In genomic region chr1:26900815-26901511, GRCh38 we compare ENCODE assay signal across 10 cellular contexts. TPM values are rescaled to one million over a fixed set of nuclear protein-coding genes. Genes with fewer than 3 reads are reported as not detected.
A peak's percentile ranks its signal among the peaks of the same experiment; 100 is the strongest.
DNase-seq lines count a peak whose midpoint lies in the region; ATAC-seq, FAIRE-seq and TF ChIP-seq lines count a peak whose summit lies in the region.
"Had no signal": no experiment of that assay in that cellular context is flagged by ENCODE, and none has a peak within 500 bp of the region (broad histone marks: within the 10 kb centered on the region; RNA-seq: fewer than 3 reads in every experiment).

No MANE protein-coding gene starts in this region.

- H3K4me1 Mint-ChIP-seq in activated CD4-positive, alpha-beta T cell treated with anti-CD3 and anti-CD28 coated beads for 36 hours = peaks cover 17% of the 10 kb centered on the region

- H3K27me3 Mint-ChIP-seq in activated CD4-positive, alpha-beta T cell treated with anti-CD3 and anti-CD28 coated beads for 36 hours = no peaks in the 10 kb centered on the region

- H3K4me3 ChIP-seq in keratinocyte (ENCODE audit: control insufficient read depth in 2 of 3, extremely low read depth in 1 of 3, insufficient read depth in 2 of 3, low read depth in 1 of 3, low read length in 3 of 3) = peak overlapping the region; percentile 66 to 83 (median 73)

- peak overlapping the region; percentile 77 for H3K4me2 ChIP-seq in keratinocyte (ENCODE audit: control insufficient read depth, extremely low read depth, insufficient read depth, low read depth, low read length)

- dilution Hi-C loops in keratinocyte (cut with MboI; ENCODE audit: extremely low pct_ligation_motif_present, low sequenced_read_pairs) = no loop called here

- no peaks in the 10 kb centered on the region for H3K27me3 ChIP-seq in keratinocyte (ENCODE audit: control insufficient read depth, extremely low read depth, insufficient read depth, low read length)

- intact Hi-C loops in activated CD4-positive, alpha-beta T cell treated with anti-CD3 and anti-CD28 coated beads for 36 hours (cut with DNase I, micrococcal nuclease) = loop anchor here (1.0 to 2.0 kb wide), 6 partner anchors 11 to 400 kb away; partner anchors contain the start of genes GPN2 (in 2 of the 2), NUDC (in 2 of the 2) and WDTC1 (in 1 of the 2)

- H4K20me1 ChIP-seq in keratinocyte (ENCODE audit: control insufficient read depth, extremely low read depth, insufficient read depth, low read length) = no peaks in the 10 kb centered on the region

- CTCF ChIA-PET in activated CD4-positive, alpha-beta T cell treated with anti-CD3 and anti-CD28 coated beads for 36 hours (lab: Charles Lee) = interaction anchor here (0.6 to 3.2 kb wide), 7 partner anchors 11 to 683 kb away, joined by 3 to 20 read pairs (median 3); partner anchors contain the start of genes GPN2 and NUDC

- no peaks in the 10 kb centered on the region for H3K9me3 ChIP-seq in keratinocyte (ENCODE audit: control insufficient read depth, low read depth, low read length)

- no peak for ATAC-seq in activated CD4-positive, alpha-beta T cell treated with anti-CD3 and anti-CD28 coated beads for 36 hours
- no peak for ATAC-seq in activated naive CD4-positive, alpha-beta T cell treated with anti-CD3 and anti-CD28 coated beads, Interleukin-2, amount 50 U/mL, for 72 hours

- peak overlapping the region; percentile 99 for H3K9ac ChIP-seq in keratinocyte (ENCODE audit: control insufficient read depth, extremely low read depth, insufficient read depth, low read length)

- H3K36me3 Mint-ChIP-seq in activated CD4-positive, alpha-beta T cell treated with anti-CD3 and anti-CD28 coated beads for 36 hours (ENCODE audit: low read depth) = peaks cover 3% of the 10 kb centered on the region
- peaks cover 13 to 16% of the 10 kb centered on the region in 2 donors for H3K36me3 Mint-ChIP-seq in activated naive CD4-positive, alpha-beta T cell treated with anti-CD3 and anti-CD28 coated beads, Interleukin-2, amount 50 U/mL, for 72 hours

- H3K4me3 Mint-ChIP-seq in activated CD4-positive, alpha-beta T cell treated with anti-CD3 and anti-CD28 coated beads for 36 hours = peak overlapping the region; percentile 94

- peaks cover 3 to 5% of the 10 kb centered on the region in 2 experiments for H3K36me3 ChIP-seq in keratinocyte (ENCODE audit: control insufficient read depth in 2 of 2, extremely low read depth in 1 of 2, insufficient read depth in 2 of 2, low read length in 2 of 2)

- POLR2A ChIA-PET in activated CD4-positive, alpha-beta T cell treated with anti-CD3 and anti-CD28 coated beads for 36 hours (lab: Charles Lee) = interaction anchor here (0.5 to 3.3 kb wide), 9 partner anchors 11 to 1746 kb away, joined by 3 to 18 read pairs (median 4); partner anchors contain the start of genes GPN2 and NUDC

- peak overlapping the region; percentile 91 for H2AFZ ChIP-seq in keratinocyte (ENCODE audit: control insufficient read depth, low read length)

- DNase-seq in activated CD4-positive, alpha-beta T cell treated with anti-CD3 and anti-CD28 coated beads for 36 hours = no peak
- no peak for DNase-seq in activated CD4-positive, alpha-beta T cell treated with anti-CD3 and anti-CD28 coated beads, Interleukin-2, amount 50 U/mL, for 48 hours
- no peak for DNase-seq in activated naive CD4-positive, alpha-beta T cell treated with anti-CD3 and anti-CD28 coated beads, Interleukin-2, amount 50 U/mL, for 72 hours (ENCODE audit: low spot score in 2 of 2)
- DNase-seq in keratinocyte (ENCODE audit: low read depth, low spot score) (no peak), NCI-H1694 treated with DMSO at 0.1 percent for 48 hours (lab: John Stamatoyannopoulos, UW) (no peak), NCI-H1105 treated with DMSO at 0.1 percent for 48 hours (lab: John Stamatoyannopoulos, UW) (no peak), DMS79 treated with DMSO at 0.1 percent for 48 hours (lab: John Stamatoyannopoulos, UW) (no peak)

- peaks cover 15% of the 10 kb centered on the region for H3K4me1 ChIP-seq in keratinocyte (ENCODE audit: control insufficient read depth, extremely low read depth, insufficient read depth, low read length)

- H3K27ac ChIP-seq in keratinocyte (ENCODE audit: control insufficient read depth, insufficient read depth, low read length) (peak overlapping the region; percentile 97), temporal lobe (ENCODE audit: low read depth, low read length) (peak overlapping the region; percentile 87)

- TF ChIP-seq CTCF in keratinocyte (optimal IDR thresholded peaks at IDR 0.05 in 1 of 3, IDR thresholded peaks at IDR 0.05 in 1 of 3, conservative IDR thresholded peaks at IDR 0.05 in 1 of 3; ENCODE audit: extremely low read depth in 1 of 3, insufficient read depth in 2 of 3, low read length in 3 of 3) = no peak

- peaks cover 26% of the 10 kb centered on the region for H3K79me2 ChIP-seq in keratinocyte (ENCODE audit: control insufficient read depth, insufficient read depth, low read length)

- FAIRE-seq in keratinocyte (lab: Jason Lieb, UNC) = no peak

- peak overlapping the region; percentile 100 for H3K27ac Mint-ChIP-seq in activated CD4-positive, alpha-beta T cell treated with anti-CD3 and anti-CD28 coated beads for 36 hours
- H3K27ac Mint-ChIP-seq in activated naive CD4-positive, alpha-beta T cell treated with anti-CD3 and anti-CD28 coated beads, Interleukin-2, amount 50 U/mL, for 72 hours = peak overlapping the region; percentile 98 to 100

- H3K9me1 ChIP-seq in keratinocyte (ENCODE audit: control insufficient read depth, extremely low read depth, insufficient read depth, low read length) = no peaks in the 10 kb centered on the region

- H3K9me3 Mint-ChIP-seq in activated CD4-positive, alpha-beta T cell treated with anti-CD3 and anti-CD28 coated beads for 36 hours (ENCODE audit: low read depth) = no peaks in the 10 kb centered on the region
- no peaks in the 10 kb centered on the region for H3K9me3 Mint-ChIP-seq in activated naive CD4-positive, alpha-beta T cell treated with anti-CD3 and anti-CD28 coated beads, Interleukin-2, amount 50 U/mL, for 72 hours

RNA-seq across cellular contexts. Expression of gene GPATCH3, which starts 0.7 kb away (rescaled TPM):
- 1 to 10 TPM; 7.0 to 8.7 TPM for total RNA-seq in activated CD4-positive, alpha-beta T cell treated with anti-CD3 and anti-CD28 coated beads for 36 hours
- 10 to 100 TPM; 11.7 to 13.2 TPM for total RNA-seq in activated naive CD4-positive, alpha-beta T cell treated with anti-CD3 and anti-CD28 coated beads, Interleukin-2, amount 50 U/mL, for 72 hours
- 5.7 to 7.3 TPM (median 7.1 TPM) in 3 replicates for polyA plus RNA-seq in keratinocyte
- 6.3 TPM for polyA plus RNA-seq in keratinocyte (2011; ENCODE audit: low read depth)
- polyA plus RNA-seq in keratinocyte (2011; cell fraction: cytosol; rRNA removed) = 5.1 and 7.5 TPM in 2 replicates
- 12.7 and 12.8 TPM in 2 replicates for polyA plus RNA-seq in keratinocyte (2011; cell fraction: nucleus; rRNA removed)
- 6.6 and 9.6 TPM in 2 replicates for polyA plus RNA-seq in keratinocyte (2012; ENCODE audit: low replicate concordance)
- 4.5 to 7.8 TPM (median 5.2 TPM) in 3 replicates for polyA minus RNA-seq in keratinocyte
- polyA minus RNA-seq in keratinocyte (2011; cell fraction: cytosol; rRNA and poly(A)+ RNA removed) = 5.9 TPM
- polyA minus RNA-seq in keratinocyte (2011; cell fraction: nucleus; rRNA and poly(A)+ RNA removed) = 5.4 and 7.7 TPM in 2 replicates
- 9.3 TPM for total RNA-seq in temporal lobe

RNA-seq across cellular contexts. Expression of gene GPN2, which starts 10.9 kb away (rescaled TPM):
- total RNA-seq in activated CD4-positive, alpha-beta T cell treated with anti-CD3 and anti-CD28 coated beads for 36 hours = 10 to 100 TPM; 44.3 to 45.6 TPM
- total RNA-seq in activated naive CD4-positive, alpha-beta T cell treated with anti-CD3 and anti-CD28 coated beads, Interleukin-2, amount 50 U/mL, for 72 hours = 10 to 100 TPM; 29.5 to 56.1 TPM
- 31.9 to 43.7 TPM (median 37.2 TPM) in 3 replicates for polyA plus RNA-seq in keratinocyte
- polyA plus RNA-seq in keratinocyte (2011; ENCODE audit: low read depth) = 8.2 TPM
- 31.2 and 33.2 TPM in 2 replicates for polyA plus RNA-seq in keratinocyte (2011; cell fraction: cytosol; rRNA removed)
- polyA plus RNA-seq in keratinocyte (2011; cell fraction: nucleus; rRNA removed) = 29.8 and 42.6 TPM in 2 replicates
- polyA plus RNA-seq in keratinocyte (2012; ENCODE audit: low replicate concordance) = 15.2 and 33.1 TPM in 2 replicates
- polyA minus RNA-seq in keratinocyte = 32.8 to 56.8 TPM (median 45.6 TPM) in 3 replicates
- polyA minus RNA-seq in keratinocyte (2011; cell fraction: cytosol; rRNA and poly(A)+ RNA removed) = 17.3 TPM
- 19.7 and 26.1 TPM in 2 replicates for polyA minus RNA-seq in keratinocyte (2011; cell fraction: nucleus; rRNA and poly(A)+ RNA removed)
- total RNA-seq in temporal lobe = 9.3 TPM

RNA-seq across cellular contexts. Expression of gene NR0B2, which starts 12.8 kb away (rescaled TPM):
- not detected for total RNA-seq in activated CD4-positive, alpha-beta T cell treated with anti-CD3 and anti-CD28 coated beads for 36 hours
- not detected for total RNA-seq in activated naive CD4-positive, alpha-beta T cell treated with anti-CD3 and anti-CD28 coated beads, Interleukin-2, amount 50 U/mL, for 72 hours
- not detected in 3 replicates for polyA plus RNA-seq in keratinocyte
- polyA plus RNA-seq in keratinocyte (2011; ENCODE audit: low read depth) = not detected
- polyA plus RNA-seq in keratinocyte (2011; cell fraction: cytosol; rRNA removed) = not detected in 2 replicates
- not detected in 2 replicates for polyA plus RNA-seq in keratinocyte (2011; cell fraction: nucleus; rRNA removed)
- polyA plus RNA-seq in keratinocyte (2012; ENCODE audit: low replicate concordance) = not detected in 2 replicates
- not detected in 3 replicates for polyA minus RNA-seq in keratinocyte
- polyA minus RNA-seq in keratinocyte (2011; cell fraction: cytosol; rRNA and poly(A)+ RNA removed) = not detected
- polyA minus RNA-seq in keratinocyte (2011; cell fraction: nucleus; rRNA and poly(A)+ RNA removed) = not detected in 2 replicates
- total RNA-seq in temporal lobe = not detected
- total RNA-seq: NCI-H460, pulmonary artery endothelial cell had no signal

RNA-seq across cellular contexts. Expression of gene NUDC, which starts 20.6 kb away (rescaled TPM):
- 100 to 1,000 TPM in 1 of 2 experiments, 10 to 100 TPM in 1; 95.9 to 101 TPM for total RNA-seq in activated CD4-positive, alpha-beta T cell treated with anti-CD3 and anti-CD28 coated beads for 36 hours
- total RNA-seq in activated naive CD4-positive, alpha-beta T cell treated with anti-CD3 and anti-CD28 coated beads, Interleukin-2, amount 50 U/mL, for 72 hours = 10 to 100 TPM; 60.5 to 93.7 TPM
- polyA plus RNA-seq in keratinocyte = 27.4 to 89.5 TPM (median 57.3 TPM) in 3 replicates
- polyA plus RNA-seq in keratinocyte (2011; ENCODE audit: low read depth) = 73.4 TPM
- polyA plus RNA-seq in keratinocyte (2011; cell fraction: cytosol; rRNA removed) = 49.6 and 68.7 TPM in 2 replicates
- 64.9 and 70.7 TPM in 2 replicates for polyA plus RNA-seq in keratinocyte (2011; cell fraction: nucleus; rRNA removed)
- polyA plus RNA-seq in keratinocyte (2012; ENCODE audit: low replicate concordance) = 64.7 and 132 TPM in 2 replicates
- polyA minus RNA-seq in keratinocyte = 12.6 to 29.6 TPM (median 22.0 TPM) in 3 replicates
- polyA minus RNA-seq in keratinocyte (2011; cell fraction: cytosol; rRNA and poly(A)+ RNA removed) = 52.2 TPM
- polyA minus RNA-seq in keratinocyte (2011; cell fraction: nucleus; rRNA and poly(A)+ RNA removed) = 11.9 and 19.9 TPM in 2 replicates
- 19.4 TPM for total RNA-seq in temporal lobe

RNA-seq across cellular contexts. Expression of gene SFN, which starts 38.0 kb away (rescaled TPM):
- 1 to 10 TPM in 1 of 2 experiments, under 1 TPM in 1; 0.87 to 1.1 TPM for total RNA-seq in activated CD4-positive, alpha-beta T cell treated with anti-CD3 and anti-CD28 coated beads for 36 hours
- 1 to 10 TPM; 1.1 to 2.3 TPM for total RNA-seq in activated naive CD4-positive, alpha-beta T cell treated with anti-CD3 and anti-CD28 coated beads, Interleukin-2, amount 50 U/mL, for 72 hours
- 1,394 to 2,602 TPM (median 2,333 TPM) in 3 replicates for polyA plus RNA-seq in keratinocyte
- polyA plus RNA-seq in keratinocyte (2011; ENCODE audit: low read depth) = 775 TPM
- 1,484 and 3,345 TPM in 2 replicates for polyA plus RNA-seq in keratinocyte (2011; cell fraction: cytosol; rRNA removed)
- 1,730 and 2,605 TPM in 2 replicates for polyA plus RNA-seq in keratinocyte (2011; cell fraction: nucleus; rRNA removed)
- 3,203 and 3,341 TPM in 2 replicates for polyA plus RNA-seq in keratinocyte (2012; ENCODE audit: low replicate concordance)
- 637 to 2,055 TPM (median 889 TPM) in 3 replicates for polyA minus RNA-seq in keratinocyte
- 1,532 TPM for polyA minus RNA-seq in keratinocyte (2011; cell fraction: cytosol; rRNA and poly(A)+ RNA removed)
- polyA minus RNA-seq in keratinocyte (2011; cell fraction: nucleus; rRNA and poly(A)+ RNA removed) = 888 and 889 TPM in 2 replicates
- total RNA-seq in temporal lobe = not detected
